In genomic region chr19:11293468-11294389, GRCh38 we compare ENCODE assay signal across 8 cellular contexts. TPM values are rescaled to one million over a fixed set of nuclear protein-coding genes. Genes with fewer than 3 reads are reported as not detected.
DNase-seq lines count a peak whose midpoint lies in the region; ATAC-seq, FAIRE-seq and TF ChIP-seq lines count a peak whose summit lies in the region.

No MANE protein-coding gene starts in this region.

- H3K9me1 ChIP-seq in IMR-90 (ENCODE audit: insufficient read depth, low read length), result 0 out of 2 replicates have a peak, but pooled peaks cover 3% of the 10 kb centered on the region

- H3K9me3 ChIP-seq in IMR-90 (ENCODE audit: control insufficient read depth, insufficient read depth, low read length) (no peaks in the 10 kb centered on the region), mucosa of stomach (ENCODE audit: control insufficient read depth, low read length) (no peaks in the 10 kb centered on the region)

- in situ Hi-C loops in IMR-90 (cut with MboI; ENCODE audit: low sequenced_read_pairs), result loop anchor here (10.0 kb wide), 1 partner anchor 181 kb away; no protein-coding TSS in a partner anchor

- CTCF ChIA-PET in IMR-90 (lab: Yijun Ruan, JAX), result interaction anchor here (0.6 to 1.2 kb wide), 20 partner anchors 10 to 250 kb away, joined by 3 to 8 read pairs (median 4); partner anchors contain the start of genes ODAD3, PRKCSH and SWSAP1

- peak overlapping the region; percentile 16; the same call in 1 of the 2 replicates for H3K4me3 ChIP-seq in IMR-90 (ENCODE audit: insufficient read depth, low read depth, low read length)
- H3K4me3 ChIP-seq in mucosa of stomach (ENCODE audit: low read length), result peak overlapping the region; percentile 4

- peak overlapping the region; percentile 95 for H3K14ac ChIP-seq in IMR-90 (replicated peaks; ENCODE audit: low read depth, low read length)

- H3K23ac ChIP-seq in IMR-90 (ENCODE audit: low read depth, low read length), result peak overlapping the region; percentile 86; the same call in 1 of the 2 replicates

- H3K79me1 ChIP-seq in IMR-90 (ENCODE audit: low read depth in 1 of 2, low read length in 2 of 2), result no peaks in the 10 kb centered on the region

- H3K36me3 ChIP-seq in IMR-90 (ENCODE audit: control insufficient read depth, insufficient read depth, low read length), result no peaks in the 10 kb centered on the region
- H3K36me3 ChIP-seq in mucosa of stomach (ENCODE audit: control insufficient read depth, insufficient read depth, low read length), result no peaks in the 10 kb centered on the region

- peak; percentile 97 for TF ChIP-seq CTCF in IMR-90 (conservative IDR thresholded peaks at IDR 0.05; ENCODE audit: low read depth, low read length)

- H3K27ac ChIP-seq in IMR-90 (ENCODE audit: insufficient read depth, low read length), result peak overlapping the region; percentile 34

- peak; percentile 49 for FAIRE-seq in G401.6 (lab: Jason Lieb, UNC)

- H3K27me3 ChIP-seq in IMR-90 (ENCODE audit: control insufficient read depth, insufficient read depth, low read length) (peaks cover 4% of the 10 kb centered on the region; the same call in 1 of the 2 replicates), mucosa of stomach (ENCODE audit: control insufficient read depth, insufficient read depth, low read length) (no peaks in the 10 kb centered on the region)

- H3K4me2 ChIP-seq in IMR-90 (ENCODE audit: low read depth, low read length), result peak overlapping the region; percentile 80

- peak overlapping the region; percentile 74 for H3K9ac ChIP-seq in IMR-90 (ENCODE audit: low read depth, low read length)
- H3K9ac ChIP-seq in mucosa of stomach (ENCODE audit: low read length), result peak overlapping the region; percentile 50

- peak overlapping the region; percentile 69 for H4K5ac ChIP-seq in IMR-90 (ENCODE audit: low read depth, low read length)

- peak; percentile 87 for DNase-seq in IMR-90
- peak; percentile 99 for DNase-seq in OCI-M1 (lab: John Stamatoyannopoulos, UW)
- peak; percentile 77 for DNase-seq in activated T-cell treated with anti-CD3 and anti-CD28 coated beads for 4 hours
- peak; percentile 69 to 82 for DNase-seq in erythroblast (lab: John Stamatoyannopoulos, UW)
- DNase-seq in stimulated activated CD8-positive, alpha-beta memory T cell treated with anti-CD3 and anti-CD28 coated beads, Interleukin-4, amount 100 ng/mL, for 24 hours (ENCODE audit: low read depth), result peak; percentile 76

- no peak overlapping the region for H2BK5ac ChIP-seq in IMR-90 (ENCODE audit: low read depth, low read length, poor library complexity, severe bottlenecking)

- no TSS peak for BruUV-seq in IMR-90 (replicated peaks; lab: Mats Ljungman, UMichigan)

- H3K56ac ChIP-seq in IMR-90 (ENCODE audit: extremely low read depth, insufficient read depth, low read length), result no peak overlapping the region

- peak overlapping the region; percentile 61 for H2AK5ac ChIP-seq in IMR-90 (ENCODE audit: low read depth, low read length)

- peak overlapping the region; percentile 95; the same call in 1 of the 3 replicates for H2BK15ac ChIP-seq in IMR-90 (ENCODE audit: low read depth, low read length)

- ATAC-seq in IMR-90 (ENCODE audit: low read depth), result peak; percentile 100
- no peak for ATAC-seq in HG03520 (IDR thresholded peaks at IDR 0.05; ENCODE audit: unreplicated experiment)

- intact Hi-C loops in IMR-90 (cut with micrococcal nuclease), result loop anchor here (1.0 to 5.0 kb wide), 6 partner anchors 45 to 294 kb away; partner anchors contain the start of genes ODAD3, PRKCSH, RAB3D and SWSAP1

- TF ChIP-seq RAD21 in IMR-90 (IDR thresholded peaks at IDR 0.05; ENCODE audit: low read length), result peak; percentile 92

- H4K20me1 ChIP-seq in IMR-90 (ENCODE audit: insufficient read depth, low read length), result no peaks in the 10 kb centered on the region

- WGBS in IMR-90 (ENCODE audit: extremely low coverage in 2 of 2, insufficient read length in 1 of 2), 2 experiments, result 0% methylated on average over 5 of the region's 41 CpGs; no CpG with 5 or more reads in 1 of the 2 experiments

- peak overlapping the region; percentile 92 for H2AFZ ChIP-seq in IMR-90 (replicated peaks; ENCODE audit: low read length, poor library complexity)

- dilution Hi-C loops in IMR-90 (cut with HindIII; ENCODE audit: low sequenced_read_pairs, unreplicated experiment), result no loop called here

- peak overlapping the region; percentile 96 for H2AK9ac ChIP-seq in IMR-90 (replicated peaks; ENCODE audit: low read depth, low read length, poor library complexity)

- H4K8ac ChIP-seq in IMR-90 (ENCODE audit: low read depth in 2 of 2, low read length in 2 of 2), result peak overlapping the region; percentile 90 to 96

- TF ChIP-seq POLR2A in IMR-90 (IDR thresholded peaks at IDR 0.05; ENCODE audit: low read depth, low read length) (no peak), erythroblast (IDR thresholded peaks at IDR 0.05; ENCODE audit: low read length) (no peak)

- peak overlapping the region; percentile 99 for H3K4ac ChIP-seq in IMR-90 (ENCODE audit: low read depth, low read length)

- H2BK120ac ChIP-seq in IMR-90 (ENCODE audit: low read depth, low read length), result peak overlapping the region; percentile 90

- peak overlapping the region; percentile 96 for H4K91ac ChIP-seq in IMR-90 (ENCODE audit: insufficient read depth, low read depth, low read length)

- H2BK20ac ChIP-seq in IMR-90 (ENCODE audit: low read depth, low read length), result peak overlapping the region; percentile 46; the same call in 1 of the 2 replicates

- 0 out of 2 replicates have a peak, but pooled peaks cover 1% of the 10 kb centered on the region for H3K4me1 ChIP-seq in IMR-90 (ENCODE audit: control insufficient read depth, insufficient read depth, low read length)
- peaks cover 4% of the 10 kb centered on the region for H3K4me1 ChIP-seq in mucosa of stomach (ENCODE audit: control insufficient read depth, insufficient read depth, low read length)

- H3K18ac ChIP-seq in IMR-90 (ENCODE audit: low read depth, low read length), result peak overlapping the region; percentile 59

- POLR2A ChIA-PET in IMR-90 (lab: Charles Lee; ENCODE audit: unreplicated experiment), result interaction anchor here (0.7 to 1.1 kb wide), 2 partner anchors 88 to 189 kb away, joined by 4 to 14 read pairs; no protein-coding TSS in a partner anchor

TF ChIP-seq in IMR-90, 13 proteins besides CTCF, POLR2A, EP300 and RAD21:
- TF ChIP-seq SMC3 (IDR thresholded peaks at IDR 0.05; ENCODE audit: low read depth, low read length) (peak; percentile 96), CHD1 (IDR thresholded peaks at IDR 0.05; ENCODE audit: low read depth, low read length) (no peak), RCOR1 (IDR thresholded peaks at IDR 0.05; ENCODE audit: insufficient replicate concordance, low read length) (no peak), USF2 (IDR thresholded peaks at IDR 0.05; ENCODE audit: low read depth, low read length) (no peak), FOS (IDR thresholded peaks at IDR 0.05; ENCODE audit: low read depth, low read length) (no peak), MAZ (IDR thresholded peaks at IDR 0.05; ENCODE audit: borderline replicate concordance, low read depth, low read length) (peak; percentile 90; the same call in 1 of the 2 replicates), NFE2L2 (IDR thresholded peaks at IDR 0.05; ENCODE audit: low read depth, low read length) (no peak), BHLHE40 (IDR thresholded peaks at IDR 0.05; ENCODE audit: low read depth, low read length) (peak; percentile 56), CEBPB (IDR thresholded peaks at IDR 0.05; ENCODE audit: low read depth, low read length) (peak; percentile 79), MAFK (IDR thresholded peaks at IDR 0.05; ENCODE audit: low read depth, low read length) (no peak)

RNA-seq across cellular contexts. Expression of gene TSPAN16, which starts 2.2 kb away (rescaled TPM):
- not detected in 2 replicates for total RNA-seq in IMR-90 (2012; rRNA removed)
- not detected in 2 replicates for polyA plus RNA-seq in IMR-90 (2012; rRNA removed)
- polyA plus RNA-seq in IMR-90 (2012; cell fraction: cytosol; rRNA removed), result not detected in 2 replicates
- not detected in 2 replicates for polyA plus RNA-seq in IMR-90 (2012; cell fraction: nucleus; rRNA removed; ENCODE audit: low replicate concordance)

RNA-seq across cellular contexts. Expression of gene DOCK6, which starts 31.4 kb away (rescaled TPM):
- 4.4 and 5.0 TPM in 2 replicates for total RNA-seq in IMR-90 (2012; rRNA removed)
- 17.7 and 18.4 TPM in 2 replicates for polyA plus RNA-seq in IMR-90 (2012; rRNA removed)
- polyA plus RNA-seq in IMR-90 (2012; cell fraction: cytosol; rRNA removed), result 6.9 and 15.1 TPM in 2 replicates
- 64.0 and 119 TPM in 2 replicates for polyA plus RNA-seq in IMR-90 (2012; cell fraction: nucleus; rRNA removed; ENCODE audit: low replicate concordance)

RNA-seq across cellular contexts. Expression of gene RAB3D, which starts 45.7 kb away (rescaled TPM):
- 4.8 and 5.0 TPM in 2 replicates for total RNA-seq in IMR-90 (2012; rRNA removed)
- polyA plus RNA-seq in IMR-90 (2012; rRNA removed), result 5.0 and 5.5 TPM in 2 replicates
- polyA plus RNA-seq in IMR-90 (2012; cell fraction: cytosol; rRNA removed), result 5.5 and 6.5 TPM in 2 replicates
- 6.6 and 12.2 TPM in 2 replicates for polyA plus RNA-seq in IMR-90 (2012; cell fraction: nucleus; rRNA removed; ENCODE audit: low replicate concordance)

RNA-seq across cellular contexts. Expression of gene TMEM205, which starts 52.3 kb away (rescaled TPM):
- 87.5 and 136 TPM in 2 replicates for total RNA-seq in IMR-90 (2012; rRNA removed)
- 107 and 110 TPM in 2 replicates for polyA plus RNA-seq in IMR-90 (2012; rRNA removed)
- 71.0 and 211 TPM in 2 replicates for polyA plus RNA-seq in IMR-90 (2012; cell fraction: cytosol; rRNA removed)
- 91.3 and 108 TPM in 2 replicates for polyA plus RNA-seq in IMR-90 (2012; cell fraction: nucleus; rRNA removed; ENCODE audit: low replicate concordance)

RNA-seq across cellular contexts. Expression of gene CCDC159, which starts 52.6 kb away (rescaled TPM):
- total RNA-seq in IMR-90 (2012; rRNA removed), result 4.4 and 4.7 TPM in 2 replicates
- 14.0 and 14.3 TPM in 2 replicates for polyA plus RNA-seq in IMR-90 (2012; rRNA removed)
- 10.4 and 13.2 TPM in 2 replicates for polyA plus RNA-seq in IMR-90 (2012; cell fraction: cytosol; rRNA removed)
- polyA plus RNA-seq in IMR-90 (2012; cell fraction: nucleus; rRNA removed; ENCODE audit: low replicate concordance), result 85.5 and 114 TPM in 2 replicates
